In genomic region chr7:25859412-25859704, GRCh38 we compare ENCODE assay signal across 20 cellular contexts.
A peak's percentile ranks its signal among the peaks of the same experiment; 100 is the strongest.
DNase-seq lines count a peak whose midpoint lies in the region; TF ChIP-seq lines count a peak whose summit lies in the region.
"Had no signal": no experiment of that assay in that cellular context is flagged by ENCODE, and none has a peak within 500 bp of the region (broad histone marks: within the 10 kb centered on the region; RNA-seq: fewer than 3 reads in every experiment).

No MANE protein-coding gene starts in this region.

- no peak overlapping the region for H3K9ac ChIP-seq in smooth muscle cell (ENCODE audit: low read depth)

- WGBS in smooth muscle cell (ENCODE audit: low lambda C conversion rate) = 79% methylated on average over 11 of the region's 11 CpGs
- 71 to 81% methylated on average over 11 of the region's 11 CpGs for WGBS in tibial nerve, 2 donors

- H3K4me1 Mint-ChIP-seq in activated naive CD4-positive, alpha-beta T cell treated with anti-CD3 and anti-CD28 coated beads for 36 hours (ENCODE audit: low read depth) = peaks cover 30% of the 10 kb centered on the region
- peaks cover 45% of the 10 kb centered on the region for H3K4me1 Mint-ChIP-seq in glutamatergic neuron (ENCODE audit: low read depth, unreplicated experiment)

- TF ChIP-seq CTCF in glutamatergic neuron (IDR thresholded peaks at IDR 0.05; ENCODE audit: partially characterized antibody, unreplicated experiment) = no peak
- TF ChIP-seq CTCF in smooth muscle cell (IDR thresholded peaks at IDR 0.05; ENCODE audit: borderline replicate concordance, insufficient read depth, poor library complexity, severe bottlenecking) = no peak
- no peak for TF ChIP-seq CTCF in tibial nerve (IDR thresholded peaks at IDR 0.05)

- H3K27ac ChIP-seq in smooth muscle cell (ENCODE audit: low read depth) (peak overlapping the region; percentile 89), tibial nerve (no peak overlapping the region)
- H3K27ac ChIP-seq: stomach had no signal

- peaks cover 20% of the 10 kb centered on the region for H3F3A ChIP-seq in smooth muscle cell (ENCODE audit: low read depth)

- H3K27me3 ChIP-seq in smooth muscle cell (ENCODE audit: low read depth) (peaks cover 38% of the 10 kb centered on the region), tibial nerve (peaks cover 0 to 100% of the 10 kb centered on the region in 2 donors)

- H3K4me3 Mint-ChIP-seq in activated naive CD4-positive, alpha-beta T cell treated with anti-CD3 and anti-CD28 coated beads for 36 hours = no peak overlapping the region
- peak overlapping the region; percentile 83 for H3K4me3 Mint-ChIP-seq in glutamatergic neuron (ENCODE audit: unreplicated experiment)

- no peaks in the 10 kb centered on the region for H3K9me3 Mint-ChIP-seq in activated naive CD4-positive, alpha-beta T cell treated with anti-CD3 and anti-CD28 coated beads for 36 hours
- peaks cover 18% of the 10 kb centered on the region for H3K9me3 Mint-ChIP-seq in glutamatergic neuron (ENCODE audit: unreplicated experiment)

- no peak overlapping the region for H2AFZ ChIP-seq in smooth muscle cell (ENCODE audit: low read depth)

- H3K79me2 ChIP-seq in smooth muscle cell (ENCODE audit: low read depth) = peaks cover 4% of the 10 kb centered on the region

- intact Hi-C loops in activated naive CD4-positive, alpha-beta T cell treated with anti-CD3 and anti-CD28 coated beads for 36 hours (cut with micrococcal nuclease) = loop anchor here (5.0 kb wide), 2 partner anchors 1238 to 1383 kb away; partner anchors contain the start of genes EVX1 and HOXA1

- DNase-seq in activated naive CD4-positive, alpha-beta T cell treated with anti-CD3 and anti-CD28 coated beads for 36 hours = no peak
- no peak for DNase-seq in activated naive CD4-positive, alpha-beta T cell treated with Interleukin-2 at 50 U/mL for 16 hours
- peak; percentile 55 for DNase-seq in NCI-H1092 (lab: John Stamatoyannopoulos, UW)
- DNase-seq in glutamatergic neuron = no peak
- no peak for DNase-seq in smooth muscle cell (lab: John Stamatoyannopoulos, UW; ENCODE audit: unreplicated experiment)
- DNase-seq in GM19240 (ENCODE audit: insufficient read length, low spot score) = no peak
- no peak for DNase-seq in T1000 (lab: John Stamatoyannopoulos, UW)
- DNase-seq in tibial nerve (ENCODE audit: low spot score in 2 of 2) = no peak
- DNase-seq: ACHN, activated gamma-delta T cell, DMS79 treated with DMSO at 0.1 percent for 48 hours, GOT3, IMR-90, midbrain, NCI-H2081, NCI-H524, right cardiac atrium, stomach, SW 1271 had no signal

- TF ChIP-seq EP300 in tibial nerve (IDR thresholded peaks at IDR 0.05) = no peak

- peak overlapping the region; percentile 41 for H3K27ac Mint-ChIP-seq in activated naive CD4-positive, alpha-beta T cell treated with anti-CD3 and anti-CD28 coated beads for 36 hours
- no peak overlapping the region for H3K27ac Mint-ChIP-seq in glutamatergic neuron (ENCODE audit: unreplicated experiment)

- no peaks in the 10 kb centered on the region for H4K20me1 ChIP-seq in smooth muscle cell (ENCODE audit: low read depth)

- H3K4me3 ChIP-seq in smooth muscle cell = no peak overlapping the region
- no peak overlapping the region for H3K4me3 ChIP-seq in tibial nerve
- H3K4me3 ChIP-seq: colonic mucosa, stomach had no signal

- peaks cover 2% of the 10 kb centered on the region for H3K36me3 Mint-ChIP-seq in activated naive CD4-positive, alpha-beta T cell treated with anti-CD3 and anti-CD28 coated beads for 36 hours (ENCODE audit: low read depth)
- H3K36me3 Mint-ChIP-seq in glutamatergic neuron (ENCODE audit: unreplicated experiment) = no peaks in the 10 kb centered on the region

- CTCF ChIA-PET in activated naive CD4-positive, alpha-beta T cell treated with anti-CD3 and anti-CD28 coated beads for 36 hours (lab: Charles Lee) = no interaction called here

- H3K4me2 ChIP-seq in smooth muscle cell = no peak overlapping the region

- no peaks in the 10 kb centered on the region for H3K9me3 ChIP-seq in smooth muscle cell (replicated peaks; ENCODE audit: low read depth)
- peaks cover 0 to 9% (median 0%) of the 10 kb centered on the region in 4 donors for H3K9me3 ChIP-seq in tibial nerve
- H3K9me3 ChIP-seq: colonic mucosa had no signal

- TF ChIP-seq POLR2A in tibial nerve (IDR thresholded peaks at IDR 0.05) = no peak

- H3K4me1 ChIP-seq in smooth muscle cell (ENCODE audit: low read depth) (peaks cover 29% of the 10 kb centered on the region), tibial nerve (peaks cover 0 to 31% (median 4%) of the 10 kb centered on the region in 4 donors)
- H3K4me1 ChIP-seq: colonic mucosa had no signal

- H3K36me3 ChIP-seq in smooth muscle cell (ENCODE audit: low read depth) (no peaks in the 10 kb centered on the region), tibial nerve (no peaks in the 10 kb centered on the region)
- H3K36me3 ChIP-seq: colonic mucosa, stomach had no signal

- peaks cover 62% of the 10 kb centered on the region for H3K27me3 Mint-ChIP-seq in activated naive CD4-positive, alpha-beta T cell treated with anti-CD3 and anti-CD28 coated beads for 36 hours (ENCODE audit: low read depth)
- peaks cover 13% of the 10 kb centered on the region for H3K27me3 Mint-ChIP-seq in glutamatergic neuron (ENCODE audit: unreplicated experiment)
